In the genomic region with DNA sequence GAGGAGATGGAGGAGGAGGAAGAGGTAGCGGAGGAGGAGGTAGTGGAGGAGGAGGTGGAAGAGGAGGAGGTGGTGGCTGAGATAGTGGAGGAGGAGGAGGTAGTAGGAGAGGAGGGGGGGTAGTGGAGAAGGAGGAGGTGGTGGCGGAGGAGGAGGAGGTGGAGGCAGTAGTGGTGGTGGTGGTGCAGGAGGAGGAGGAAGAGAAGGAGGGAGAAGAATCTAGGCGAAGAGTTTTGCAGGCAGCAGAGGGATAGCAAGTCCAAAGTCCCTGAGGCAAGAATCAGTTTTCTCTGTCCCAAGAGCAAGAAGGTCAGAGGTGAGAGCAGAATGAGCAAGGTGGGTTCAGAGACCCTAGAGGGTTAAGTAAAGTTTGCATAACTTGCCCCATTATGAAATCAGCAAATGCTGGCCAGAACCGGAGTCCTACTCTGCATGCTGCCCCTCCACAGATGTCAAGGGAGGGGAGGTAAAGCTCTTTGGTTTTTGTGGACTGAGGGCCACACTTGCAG, we compare ENCODE assay signal across 1 cellular context.
A peak's percentile ranks its signal among the peaks of the same experiment; 100 is the strongest.
TF ChIP-seq lines count a peak whose summit lies in the region.

No MANE protein-coding gene starts in this region.

TF ChIP-seq in K562, 482 proteins besides CTCF, POLR2A, EP300 and RAD21 (continued from another document and continues in another):
- TF ChIP-seq, protein P1, sequence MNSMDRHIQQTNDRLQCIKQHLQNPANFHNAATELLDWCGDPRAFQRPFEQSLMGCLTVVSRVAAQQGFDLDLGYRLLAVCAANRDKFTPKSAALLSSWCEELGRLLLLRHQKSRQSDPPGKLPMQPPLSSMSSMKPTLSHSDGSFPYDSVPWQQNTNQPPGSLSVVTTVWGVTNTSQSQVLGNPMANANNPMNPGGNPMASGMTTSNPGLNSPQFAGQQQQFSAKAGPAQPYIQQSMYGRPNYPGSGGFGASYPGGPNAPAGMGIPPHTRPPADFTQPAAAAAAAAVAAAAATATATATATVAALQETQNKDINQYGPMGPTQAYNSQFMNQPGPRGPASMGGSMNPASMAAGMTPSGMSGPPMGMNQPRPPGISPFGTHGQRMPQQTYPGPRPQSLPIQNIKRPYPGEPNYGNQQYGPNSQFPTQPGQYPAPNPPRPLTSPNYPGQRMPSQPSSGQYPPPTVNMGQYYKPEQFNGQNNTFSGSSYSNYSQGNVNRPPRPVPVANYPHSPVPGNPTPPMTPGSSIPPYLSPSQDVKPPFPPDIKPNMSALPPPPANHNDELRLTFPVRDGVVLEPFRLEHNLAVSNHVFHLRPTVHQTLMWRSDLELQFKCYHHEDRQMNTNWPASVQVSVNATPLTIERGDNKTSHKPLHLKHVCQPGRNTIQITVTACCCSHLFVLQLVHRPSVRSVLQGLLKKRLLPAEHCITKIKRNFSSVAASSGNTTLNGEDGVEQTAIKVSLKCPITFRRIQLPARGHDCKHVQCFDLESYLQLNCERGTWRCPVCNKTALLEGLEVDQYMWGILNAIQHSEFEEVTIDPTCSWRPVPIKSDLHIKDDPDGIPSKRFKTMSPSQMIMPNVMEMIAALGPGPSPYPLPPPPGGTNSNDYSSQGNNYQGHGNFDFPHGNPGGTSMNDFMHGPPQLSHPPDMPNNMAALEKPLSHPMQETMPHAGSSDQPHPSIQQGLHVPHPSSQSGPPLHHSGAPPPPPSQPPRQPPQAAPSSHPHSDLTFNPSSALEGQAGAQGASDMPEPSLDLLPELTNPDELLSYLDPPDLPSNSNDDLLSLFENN (IDR thresholded peaks at IDR 0.05; ENCODE audit: low read depth in 2 of 2, low read length in 2 of 2), result 0 out of 4 replicates have a peak, but pooled peaks of 1 of the 2 experiments have one; percentile 47
- TF ChIP-seq ZBTB7A (IDR thresholded peaks at IDR 0.05; ENCODE audit: borderline replicate concordance, control insufficient read depth, low read depth, low read length), result peak; percentile 71
- TF ChIP-seq, protein P2, sequence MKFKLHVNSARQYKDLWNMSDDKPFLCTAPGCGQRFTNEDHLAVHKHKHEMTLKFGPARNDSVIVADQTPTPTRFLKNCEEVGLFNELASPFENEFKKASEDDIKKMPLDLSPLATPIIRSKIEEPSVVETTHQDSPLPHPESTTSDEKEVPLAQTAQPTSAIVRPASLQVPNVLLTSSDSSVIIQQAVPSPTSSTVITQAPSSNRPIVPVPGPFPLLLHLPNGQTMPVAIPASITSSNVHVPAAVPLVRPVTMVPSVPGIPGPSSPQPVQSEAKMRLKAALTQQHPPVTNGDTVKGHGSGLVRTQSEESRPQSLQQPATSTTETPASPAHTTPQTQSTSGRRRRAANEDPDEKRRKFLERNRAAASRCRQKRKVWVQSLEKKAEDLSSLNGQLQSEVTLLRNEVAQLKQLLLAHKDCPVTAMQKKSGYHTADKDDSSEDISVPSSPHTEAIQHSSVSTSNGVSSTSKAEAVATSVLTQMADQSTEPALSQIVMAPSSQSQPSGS (CRISPR knock-in tag; IDR thresholded peaks at IDR 0.05), result no peak
- no peak for TF ChIP-seq SP2 (IDR thresholded peaks at IDR 0.05; ENCODE audit: extremely low read depth, low read depth, low read length, poor library complexity, severe bottlenecking)
- TF ChIP-seq JUND (IDR thresholded peaks at IDR 0.05; ENCODE audit: borderline replicate concordance, low read depth, low read length), result peak; percentile 69; the same call in 1 of the 2 replicates
- no peak; the same call in 2 of the 3 replicates for TF ChIP-seq JUND (tag; IDR thresholded peaks at IDR 0.05; ENCODE audit: borderline replicate concordance, low read depth, low read length)
- no peak for TF ChIP-seq NFIX (CRISPR knock-in tag; IDR thresholded peaks at IDR 0.05; ENCODE audit: low read depth)
- no peak for TF ChIP-seq NRF1 (conservative IDR thresholded peaks at IDR 0.05 in 1 of 2, IDR thresholded peaks at IDR 0.05 in 1 of 2)
- TF ChIP-seq RBM22 (IDR thresholded peaks at IDR 0.05; ENCODE audit: low read depth, low read length, poor library complexity, severe bottlenecking), result no peak
- TF ChIP-seq MAFG (tag; conservative IDR thresholded peaks at IDR 0.05), result no peak
- TF ChIP-seq, protein P3, sequence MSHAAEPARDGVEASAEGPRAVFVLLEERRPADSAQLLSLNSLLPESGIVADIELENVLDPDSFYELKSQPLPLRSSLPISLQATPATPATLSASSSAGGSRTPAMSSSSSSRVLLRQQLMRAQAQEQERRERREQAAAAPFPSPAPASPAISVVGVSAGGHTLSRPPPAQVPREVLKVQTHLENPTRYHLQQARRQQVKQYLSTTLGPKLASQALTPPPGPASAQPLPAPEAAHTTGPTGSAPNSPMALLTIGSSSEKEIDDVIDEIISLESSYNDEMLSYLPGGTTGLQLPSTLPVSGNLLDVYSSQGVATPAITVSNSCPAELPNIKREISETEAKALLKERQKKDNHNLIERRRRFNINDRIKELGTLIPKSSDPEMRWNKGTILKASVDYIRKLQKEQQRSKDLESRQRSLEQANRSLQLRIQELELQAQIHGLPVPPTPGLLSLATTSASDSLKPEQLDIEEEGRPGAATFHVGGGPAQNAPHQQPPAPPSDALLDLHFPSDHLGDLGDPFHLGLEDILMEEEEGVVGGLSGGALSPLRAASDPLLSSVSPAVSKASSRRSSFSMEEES (CRISPR knock-in tag; IDR thresholded peaks at IDR 0.05), result no peak
- TF ChIP-seq, protein P4, sequence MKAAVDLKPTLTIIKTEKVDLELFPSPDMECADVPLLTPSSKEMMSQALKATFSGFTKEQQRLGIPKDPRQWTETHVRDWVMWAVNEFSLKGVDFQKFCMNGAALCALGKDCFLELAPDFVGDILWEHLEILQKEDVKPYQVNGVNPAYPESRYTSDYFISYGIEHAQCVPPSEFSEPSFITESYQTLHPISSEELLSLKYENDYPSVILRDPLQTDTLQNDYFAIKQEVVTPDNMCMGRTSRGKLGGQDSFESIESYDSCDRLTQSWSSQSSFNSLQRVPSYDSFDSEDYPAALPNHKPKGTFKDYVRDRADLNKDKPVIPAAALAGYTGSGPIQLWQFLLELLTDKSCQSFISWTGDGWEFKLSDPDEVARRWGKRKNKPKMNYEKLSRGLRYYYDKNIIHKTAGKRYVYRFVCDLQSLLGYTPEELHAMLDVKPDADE (conservative IDR thresholded peaks at IDR 0.05; ENCODE audit: control insufficient read depth, low read depth, low read length), result no peak
- TF ChIP-seq, protein P5, sequence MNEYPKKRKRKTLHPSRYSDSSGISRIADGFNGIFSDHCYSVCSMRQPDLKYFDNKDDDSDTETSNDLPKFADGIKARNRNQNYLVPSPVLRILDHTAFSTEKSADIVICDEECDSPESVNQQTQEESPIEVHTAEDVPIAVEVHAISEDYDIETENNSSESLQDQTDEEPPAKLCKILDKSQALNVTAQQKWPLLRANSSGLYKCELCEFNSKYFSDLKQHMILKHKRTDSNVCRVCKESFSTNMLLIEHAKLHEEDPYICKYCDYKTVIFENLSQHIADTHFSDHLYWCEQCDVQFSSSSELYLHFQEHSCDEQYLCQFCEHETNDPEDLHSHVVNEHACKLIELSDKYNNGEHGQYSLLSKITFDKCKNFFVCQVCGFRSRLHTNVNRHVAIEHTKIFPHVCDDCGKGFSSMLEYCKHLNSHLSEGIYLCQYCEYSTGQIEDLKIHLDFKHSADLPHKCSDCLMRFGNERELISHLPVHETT (CRISPR knock-in tag; conservative IDR thresholded peaks at IDR 0.05 in 1 of 2, IDR thresholded peaks at IDR 0.05 in 1 of 2), result no peak
- TF ChIP-seq, protein P6, sequence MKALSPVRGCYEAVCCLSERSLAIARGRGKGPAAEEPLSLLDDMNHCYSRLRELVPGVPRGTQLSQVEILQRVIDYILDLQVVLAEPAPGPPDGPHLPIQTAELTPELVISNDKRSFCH (CRISPR knock-in tag; IDR thresholded peaks at IDR 0.05), result no peak
- TF ChIP-seq, protein P6 (tag; IDR thresholded peaks at IDR 0.05), result peak; percentile 33; the same call in 1 of the 2 replicates
- TF ChIP-seq ZNF232 (CRISPR knock-in tag; IDR thresholded peaks at IDR 0.05), result no peak
- TF ChIP-seq, protein P7, sequence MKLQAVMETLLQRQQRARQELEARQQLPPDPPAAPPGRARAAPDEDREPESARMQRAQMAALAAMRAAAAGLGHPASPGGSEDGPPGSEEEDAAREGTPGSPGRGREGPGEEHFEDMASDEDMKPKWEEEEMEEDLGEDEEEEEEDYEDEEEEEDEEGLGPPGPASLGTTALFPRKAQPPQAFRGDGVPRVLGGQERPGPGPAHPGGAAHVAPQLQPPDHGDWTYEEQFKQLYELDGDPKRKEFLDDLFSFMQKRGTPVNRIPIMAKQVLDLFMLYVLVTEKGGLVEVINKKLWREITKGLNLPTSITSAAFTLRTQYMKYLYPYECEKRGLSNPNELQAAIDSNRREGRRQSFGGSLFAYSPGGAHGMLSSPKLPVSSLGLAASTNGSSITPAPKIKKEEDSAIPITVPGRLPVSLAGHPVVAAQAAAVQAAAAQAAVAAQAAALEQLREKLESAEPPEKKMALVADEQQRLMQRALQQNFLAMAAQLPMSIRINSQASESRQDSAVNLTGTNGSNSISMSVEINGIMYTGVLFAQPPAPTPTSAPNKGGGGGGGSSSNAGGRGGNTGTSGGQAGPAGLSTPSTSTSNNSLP (IDR thresholded peaks at IDR 0.05; ENCODE audit: borderline replicate concordance, low read depth, low read length), result 0 out of 2 replicates have a peak, but pooled peaks have one; percentile 21
- TF ChIP-seq PRPF4 (IDR thresholded peaks at IDR 0.05; ENCODE audit: insufficient read depth, low read depth, low read length, poor library complexity, severe bottlenecking), result no peak
- no peak for TF ChIP-seq FIP1L1 (IDR thresholded peaks at IDR 0.05; ENCODE audit: low read depth, low read length, poor library complexity, severe bottlenecking)
- no peak for TF ChIP-seq ERF (CRISPR knock-in tag; IDR thresholded peaks at IDR 0.05)
- no peak for TF ChIP-seq MAZ (CRISPR knock-in tag; conservative IDR thresholded peaks at IDR 0.05 in 1 of 2, IDR thresholded peaks at IDR 0.05 in 1 of 2)
- TF ChIP-seq GATA2 (CRISPR knock-in tag; IDR thresholded peaks at IDR 0.05), result no peak
- 0 out of 2 replicates have a peak, but pooled peaks have one; percentile 58 for TF ChIP-seq HDAC2 (IDR thresholded peaks at IDR 0.05)
- TF ChIP-seq FOXK2 (conservative IDR thresholded peaks at IDR 0.05 in 1 of 2, IDR thresholded peaks at IDR 0.05 in 1 of 2; ENCODE audit: low read depth in 2 of 2), result no peak
- no peak for TF ChIP-seq SUPT5H (IDR thresholded peaks at IDR 0.05)
- TF ChIP-seq, protein P8, sequence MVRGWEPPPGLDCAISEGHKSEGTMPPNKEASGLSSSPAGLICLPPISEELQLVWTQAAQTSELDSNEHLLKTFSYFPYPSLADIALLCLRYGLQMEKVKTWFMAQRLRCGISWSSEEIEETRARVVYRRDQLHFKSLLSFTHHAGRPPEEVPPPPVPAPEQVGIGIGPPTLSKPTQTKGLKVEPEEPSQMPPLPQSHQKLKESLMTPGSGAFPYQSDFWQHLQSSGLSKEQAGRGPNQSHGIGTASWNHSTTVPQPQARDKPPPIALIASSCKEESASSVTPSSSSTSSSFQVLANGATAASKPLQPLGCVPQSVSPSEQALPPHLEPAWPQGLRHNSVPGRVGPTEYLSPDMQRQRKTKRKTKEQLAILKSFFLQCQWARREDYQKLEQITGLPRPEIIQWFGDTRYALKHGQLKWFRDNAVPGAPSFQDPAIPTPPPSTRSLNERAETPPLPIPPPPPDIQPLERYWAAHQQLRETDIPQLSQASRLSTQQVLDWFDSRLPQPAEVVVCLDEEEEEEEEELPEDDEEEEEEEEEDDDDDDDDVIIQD (CRISPR knock-in tag; IDR thresholded peaks at IDR 0.05), result no peak
- TF ChIP-seq, protein P9, sequence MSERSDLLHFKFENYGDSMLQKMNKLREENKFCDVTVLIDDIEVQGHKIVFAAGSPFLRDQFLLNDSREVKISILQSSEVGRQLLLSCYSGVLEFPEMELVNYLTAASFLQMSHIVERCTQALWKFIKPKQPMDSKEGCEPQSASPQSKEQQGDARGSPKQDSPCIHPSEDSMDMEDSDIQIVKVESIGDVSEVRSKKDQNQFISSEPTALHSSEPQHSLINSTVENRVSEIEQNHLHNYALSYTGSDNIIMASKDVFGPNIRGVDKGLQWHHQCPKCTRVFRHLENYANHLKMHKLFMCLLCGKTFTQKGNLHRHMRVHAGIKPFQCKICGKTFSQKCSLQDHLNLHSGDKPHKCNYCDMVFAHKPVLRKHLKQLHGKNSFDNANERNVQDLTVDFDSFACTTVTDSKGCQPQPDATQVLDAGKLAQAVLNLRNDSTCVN (CRISPR knock-in tag; IDR thresholded peaks at IDR 0.05), result peak; percentile 89
- TF ChIP-seq ZNF408 (CRISPR knock-in tag; IDR thresholded peaks at IDR 0.05; ENCODE audit: low read depth), result no peak
- TF ChIP-seq, protein P10, sequence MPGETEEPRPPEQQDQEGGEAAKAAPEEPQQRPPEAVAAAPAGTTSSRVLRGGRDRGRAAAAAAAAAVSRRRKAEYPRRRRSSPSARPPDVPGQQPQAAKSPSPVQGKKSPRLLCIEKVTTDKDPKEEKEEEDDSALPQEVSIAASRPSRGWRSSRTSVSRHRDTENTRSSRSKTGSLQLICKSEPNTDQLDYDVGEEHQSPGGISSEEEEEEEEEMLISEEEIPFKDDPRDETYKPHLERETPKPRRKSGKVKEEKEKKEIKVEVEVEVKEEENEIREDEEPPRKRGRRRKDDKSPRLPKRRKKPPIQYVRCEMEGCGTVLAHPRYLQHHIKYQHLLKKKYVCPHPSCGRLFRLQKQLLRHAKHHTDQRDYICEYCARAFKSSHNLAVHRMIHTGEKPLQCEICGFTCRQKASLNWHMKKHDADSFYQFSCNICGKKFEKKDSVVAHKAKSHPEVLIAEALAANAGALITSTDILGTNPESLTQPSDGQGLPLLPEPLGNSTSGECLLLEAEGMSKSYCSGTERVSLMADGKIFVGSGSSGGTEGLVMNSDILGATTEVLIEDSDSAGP (CRISPR knock-in tag; IDR thresholded peaks at IDR 0.05), result no peak
- 0 out of 2 replicates have a peak, but pooled peaks have one; percentile 28 for TF ChIP-seq MTA2 (IDR thresholded peaks at IDR 0.05; ENCODE audit: low read depth)
- TF ChIP-seq KLF13 (tag; IDR thresholded peaks at IDR 0.05; ENCODE audit: borderline replicate concordance, low read depth), result no peak
- TF ChIP-seq ZNF146 (CRISPR knock-in tag; IDR thresholded peaks at IDR 0.05; ENCODE audit: unreplicated experiment), result no peak
- TF ChIP-seq, protein P11, sequence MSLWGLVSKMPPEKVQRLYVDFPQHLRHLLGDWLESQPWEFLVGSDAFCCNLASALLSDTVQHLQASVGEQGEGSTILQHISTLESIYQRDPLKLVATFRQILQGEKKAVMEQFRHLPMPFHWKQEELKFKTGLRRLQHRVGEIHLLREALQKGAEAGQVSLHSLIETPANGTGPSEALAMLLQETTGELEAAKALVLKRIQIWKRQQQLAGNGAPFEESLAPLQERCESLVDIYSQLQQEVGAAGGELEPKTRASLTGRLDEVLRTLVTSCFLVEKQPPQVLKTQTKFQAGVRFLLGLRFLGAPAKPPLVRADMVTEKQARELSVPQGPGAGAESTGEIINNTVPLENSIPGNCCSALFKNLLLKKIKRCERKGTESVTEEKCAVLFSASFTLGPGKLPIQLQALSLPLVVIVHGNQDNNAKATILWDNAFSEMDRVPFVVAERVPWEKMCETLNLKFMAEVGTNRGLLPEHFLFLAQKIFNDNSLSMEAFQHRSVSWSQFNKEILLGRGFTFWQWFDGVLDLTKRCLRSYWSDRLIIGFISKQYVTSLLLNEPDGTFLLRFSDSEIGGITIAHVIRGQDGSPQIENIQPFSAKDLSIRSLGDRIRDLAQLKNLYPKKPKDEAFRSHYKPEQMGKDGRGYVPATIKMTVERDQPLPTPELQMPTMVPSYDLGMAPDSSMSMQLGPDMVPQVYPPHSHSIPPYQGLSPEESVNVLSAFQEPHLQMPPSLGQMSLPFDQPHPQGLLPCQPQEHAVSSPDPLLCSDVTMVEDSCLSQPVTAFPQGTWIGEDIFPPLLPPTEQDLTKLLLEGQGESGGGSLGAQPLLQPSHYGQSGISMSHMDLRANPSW (CRISPR knock-in tag; IDR thresholded peaks at IDR 0.05), result no peak
- no peak for TF ChIP-seq MYNN (IDR thresholded peaks at IDR 0.05)
- TF ChIP-seq MYNN (CRISPR knock-in tag; IDR thresholded peaks at IDR 0.05), result no peak
- TF ChIP-seq HDAC1 (IDR thresholded peaks at IDR 0.05), result peak in 1 of 2 experiments; percentile 84; a peak in 2 of 4 replicates
